ENCODE assay signal across 9 cellular contexts in genomic region chr3:16148783-16149182, GRCh38. TPM values are rescaled to one million over a fixed set of nuclear protein-coding genes. Genes with fewer than 3 reads are reported as not detected.
DNase-seq lines count a peak whose midpoint lies in the region; ATAC-seq and TF ChIP-seq lines count a peak whose summit lies in the region.
"Had no signal": no experiment of that assay in that cellular context is flagged by ENCODE, and none has a peak within 500 bp of the region (broad histone marks: within the 10 kb centered on the region; RNA-seq: fewer than 3 reads in every experiment).

No MANE protein-coding gene starts in this region.

- POLR2A ChIA-PET in BJ (lab: Charles Lee), result no interaction called here

- CTCF ChIA-PET in BJ (lab: Yijun Ruan, JAX), result interaction anchor here (0.7 to 1.0 kb wide), 2 partner anchors 9 to 88 kb away, joined by 3 read pairs; no protein-coding TSS in a partner anchor

- no peak overlapping the region for H2AFZ ChIP-seq in parathyroid adenoma

- H3K27me3 ChIP-seq in BJ (ENCODE audit: control insufficient read depth, insufficient read depth, low read length), result no peaks in the 10 kb centered on the region
- no peaks in the 10 kb centered on the region for H3K27me3 ChIP-seq in parathyroid adenoma (ENCODE audit: control insufficient read depth, insufficient read depth, low read length)

- no peaks in the 10 kb centered on the region for H3K9me3 ChIP-seq in parathyroid adenoma (ENCODE audit: control insufficient read depth, low read length)

- in situ Hi-C loops in GM13977 (cut with MboI; ENCODE audit: low pct_unique_long_range_greater_than_20kb, low sequenced_read_pairs, unreplicated experiment), result no loop called here

- H3K4me3 ChIP-seq in BJ (ENCODE audit: low read depth, low read length) (no peak overlapping the region), parathyroid adenoma (ENCODE audit: low read depth, low read length) (no peak overlapping the region)

- no peak overlapping the region for H3K4me2 ChIP-seq in parathyroid adenoma (ENCODE audit: low read length)

- H3K4me1 ChIP-seq in parathyroid adenoma, result no peaks in the 10 kb centered on the region

- TF ChIP-seq CTCF in BJ (IDR thresholded peaks at IDR 0.05; ENCODE audit: insufficient read depth, low read depth, low read length) (no peak), parathyroid adenoma (IDR thresholded peaks at IDR 0.05) (no peak), GM13977 (IDR thresholded peaks at IDR 0.05; ENCODE audit: extremely low read depth, insufficient read depth, missing control alignments) (no peak)

- H3K9ac ChIP-seq in parathyroid adenoma, result no peak overlapping the region

- H3K79me2 ChIP-seq in parathyroid adenoma, result no peaks in the 10 kb centered on the region

- peak overlapping the region; percentile 51 for H3K27ac ChIP-seq in parathyroid adenoma

- H3K36me3 ChIP-seq in BJ (ENCODE audit: control insufficient read depth, insufficient read depth, low read length) (no peaks in the 10 kb centered on the region), parathyroid adenoma (ENCODE audit: control insufficient read depth, insufficient read depth, low read length) (no peaks in the 10 kb centered on the region)

- peak; percentile 70 for DNase-seq in BJ (ENCODE audit: low read depth)
- peak; percentile 71 for DNase-seq in NCI-H226
- DNase-seq in fibroblast of peridontal ligament (ENCODE audit: extremely low read depth), result peak; percentile 92
- no peak for DNase-seq in islet precursor cell
- no peak for DNase-seq in SIG-M5 (lab: John Stamatoyannopoulos, UW)
- no peak for DNase-seq in GM13977 (ENCODE audit: low spot score)

- ATAC-seq in HG03139 (IDR thresholded peaks at IDR 0.05; ENCODE audit: unreplicated experiment), result no peak
- ATAC-seq: HCT116 had no signal

RNA-seq across cellular contexts. Expression of gene GALNT15, which starts 25.7 kb away (rescaled TPM):
- 5.0 and 5.4 TPM in 2 replicates for polyA plus RNA-seq in BJ (2011; rRNA removed)
- polyA minus RNA-seq in BJ (2011; rRNA and poly(A)+ RNA removed), result 6.2 and 11.0 TPM in 2 replicates

Comparison
In these comparisons a context has a peak if more than half of its experiments do, and no peak if none do; other contexts are left out.
1. DNase-seq: peak in BJ (single experiment), NCI-H226 (single experiment) and fibroblast of peridontal ligament (single experiment); none in islet precursor cell (single experiment), SIG-M5 (single experiment) and GM13977 (single experiment).